11 cellular contexts compared by ENCODE assay signal in genomic region chr6:159931112-159931511, GRCh38. TPM values are rescaled to one million over a fixed set of nuclear protein-coding genes. Genes with fewer than 3 reads are reported as not detected.
A peak's percentile ranks its signal among the peaks of the same experiment; 100 is the strongest.
DNase-seq lines count a peak whose midpoint lies in the region; ATAC-seq lines count a peak whose summit lies in the region.
"Had no signal": no experiment of that assay in that cellular context is flagged by ENCODE, and none has a peak within 500 bp of the region (broad histone marks: within the 10 kb centered on the region; RNA-seq: fewer than 3 reads in every experiment).

No MANE protein-coding gene starts in this region.

- peaks cover 3% of the 10 kb centered on the region for H3K27me3 Mint-ChIP-seq in activated naive CD8-positive, alpha-beta T cell treated with anti-CD3 and anti-CD28 coated beads, Interleukin-2, amount 10 ng/mL, durations not matched to agents 7 days and 5 days

- H3K36me3 Mint-ChIP-seq in activated naive CD8-positive, alpha-beta T cell treated with anti-CD3 and anti-CD28 coated beads, Interleukin-2, amount 10 ng/mL, durations not matched to agents 7 days and 5 days, result no peaks in the 10 kb centered on the region
- H3K36me3 Mint-ChIP-seq: IgD-negative memory B cell had no signal

- peaks cover 14% of the 10 kb centered on the region for H3K4me1 Mint-ChIP-seq in activated naive CD8-positive, alpha-beta T cell treated with anti-CD3 and anti-CD28 coated beads, Interleukin-2, amount 10 ng/mL, durations not matched to agents 7 days and 5 days

- no peak for DNase-seq in activated naive CD8-positive, alpha-beta T cell treated with anti-CD3 and anti-CD28 coated beads, Interleukin-2, amount 10 ng/mL, durations not matched to agents 7 days and 5 days
- DNase-seq in germinal center (ENCODE audit: low spot score) (no peak), NCI-H2107 treated with DMSO at 0.1 percent for 48 hours (lab: John Stamatoyannopoulos, UW; ENCODE audit: unreplicated experiment) (no peak), DMS114 treated with DMSO at 0.1 percent for 48 hours (lab: John Stamatoyannopoulos, UW; ENCODE audit: unreplicated experiment) (no peak), HCEC 1CT (no peak)
- DNase-seq: left cardiac atrium, sigmoid colon had no signal

- POLR2A ChIA-PET in activated naive CD8-positive, alpha-beta T cell treated with anti-CD3 and anti-CD28 coated beads, Interleukin-2, amount 10 ng/mL, durations not matched to agents 7 days and 5 days (lab: Charles Lee), result no interaction called here

- no peak overlapping the region for H3K27ac Mint-ChIP-seq in activated naive CD8-positive, alpha-beta T cell treated with anti-CD3 and anti-CD28 coated beads, Interleukin-2, amount 10 ng/mL, durations not matched to agents 7 days and 5 days

- peaks cover 6% of the 10 kb centered on the region for H3K9me3 Mint-ChIP-seq in activated naive CD8-positive, alpha-beta T cell treated with anti-CD3 and anti-CD28 coated beads, Interleukin-2, amount 10 ng/mL, durations not matched to agents 7 days and 5 days

- peak; percentile 92 for ATAC-seq in GM18861 (IDR thresholded peaks at IDR 0.05; ENCODE audit: unreplicated experiment)
- ATAC-seq in GM21515 (IDR thresholded peaks at IDR 0.05; ENCODE audit: unreplicated experiment), result peak; percentile 89
- ATAC-seq in HG03280 (IDR thresholded peaks at IDR 0.05; ENCODE audit: unreplicated experiment), result peak; percentile 92
- ATAC-seq in activated naive CD8-positive, alpha-beta T cell treated with anti-CD3 and anti-CD28 coated beads, Interleukin-2, amount 10 ng/mL, durations not matched to agents 7 days and 5 days (ENCODE audit: low read depth), result peak; percentile 56
- ATAC-seq: left cardiac atrium had no signal

- peak overlapping the region; percentile 26 for H3K4me3 Mint-ChIP-seq in activated naive CD8-positive, alpha-beta T cell treated with anti-CD3 and anti-CD28 coated beads, Interleukin-2, amount 10 ng/mL, durations not matched to agents 7 days and 5 days

RNA-seq across cellular contexts. Expression of gene IGF2R, which starts 37.8 kb away (rescaled TPM):
- 10 to 100 TPM; 75.0 to 77.7 TPM for total RNA-seq in activated naive CD8-positive, alpha-beta T cell treated with anti-CD3 and anti-CD28 coated beads, Interleukin-2, amount 10 ng/mL, durations not matched to agents 7 days and 5 days

RNA-seq across cellular contexts. Expression of gene MAS1, which starts 40.3 kb away (rescaled TPM):
- total RNA-seq in activated naive CD8-positive, alpha-beta T cell treated with anti-CD3 and anti-CD28 coated beads, Interleukin-2, amount 10 ng/mL, durations not matched to agents 7 days and 5 days, result not detected
- total RNA-seq: left cardiac atrium, sigmoid colon had no signal
